In genomic region chr3:16286161-16286560, GRCh38 we compare ENCODE assay signal across 1 cellular context.
TF ChIP-seq lines count a peak whose summit lies in the region.

No MANE protein-coding gene starts in this region.

TF ChIP-seq in GM12878, 131 proteins besides CTCF, POLR2A, EP300 and RAD21:
- TF ChIP-seq POLR2AphosphoS5 (IDR thresholded peaks at IDR 0.05; ENCODE audit: low read length) = peak; percentile 64; the same call in 1 of the 2 replicates
- peak; percentile 42; the same call in 1 of the 2 replicates for TF ChIP-seq ZNF687 (IDR thresholded peaks at IDR 0.05)
- TF ChIP-seq RUNX3 (IDR thresholded peaks at IDR 0.05; ENCODE audit: low read length) = peak; percentile 69
- no peak for TF ChIP-seq ZBTB33 (IDR thresholded peaks at IDR 0.05)
- TF ChIP-seq ZBTB4 (CRISPR knock-in tag; IDR thresholded peaks at IDR 0.05) = no peak
- peak in 1 of 2 experiments; percentile 41; a peak in 1 of 4 replicates for TF ChIP-seq SRF (IDR thresholded peaks at IDR 0.05; ENCODE audit: low read depth in 2 of 2, low read length in 2 of 2)
- TF ChIP-seq MTA2 (IDR thresholded peaks at IDR 0.05; ENCODE audit: low read depth) = peak; percentile 19; the same call in 1 of the 2 replicates
- TF ChIP-seq JUNB (IDR thresholded peaks at IDR 0.05) = peak; percentile 32
